In genomic region chr6:29723666-29724588, GRCh38 we compare ENCODE assay signal across 8 cellular contexts. TPM values are rescaled to one million over a fixed set of nuclear protein-coding genes. Genes with fewer than 3 reads are reported as not detected.
DNase-seq lines count a peak whose midpoint lies in the region; ATAC-seq and TF ChIP-seq lines count a peak whose summit lies in the region.

No MANE protein-coding gene starts in this region.

- peak overlapping the region; percentile 92 for H3K4me3 Mint-ChIP-seq in activated naive CD8-positive, alpha-beta T cell treated with anti-CD3 and anti-CD28 coated beads, Interleukin-2, amount 50 U/mL, for 24 hours

- H3K9ac ChIP-seq in BLaER1 treated with 17β-estradiol and CSF1 and Interleukin-3, amounts not matched to agents 10 nM and 100 nM: peak overlapping the region; percentile 73 to 82 (median 80)

- H3K27ac ChIP-seq in BLaER1 treated with 17β-estradiol and CSF1 and Interleukin-3, amounts not matched to agents 10 nM and 100 nM: peak overlapping the region; percentile 57 to 76 (median 70); a peak in 21 of 22 replicates
- peak overlapping the region; percentile 89 to 99 (median 97) for H3K27ac ChIP-seq in Peyer's patch
- H3K27ac ChIP-seq in iPS DF 6.9 (ENCODE audit: low read length): no peak overlapping the region

- peak overlapping the region; percentile 91 for H3K27ac Mint-ChIP-seq in activated naive CD8-positive, alpha-beta T cell treated with anti-CD3 and anti-CD28 coated beads, Interleukin-2, amount 50 U/mL, for 24 hours

- TF ChIP-seq CTCF in Peyer's patch (IDR thresholded peaks at IDR 0.05): no peak

- H3K36me3 Mint-ChIP-seq in activated naive CD8-positive, alpha-beta T cell treated with anti-CD3 and anti-CD28 coated beads, Interleukin-2, amount 50 U/mL, for 24 hours (ENCODE audit: low read depth): peaks cover 43% of the 10 kb centered on the region

- H3K9me3 Mint-ChIP-seq in activated naive CD8-positive, alpha-beta T cell treated with anti-CD3 and anti-CD28 coated beads, Interleukin-2, amount 50 U/mL, for 24 hours: no peaks in the 10 kb centered on the region

- H3K4me2 ChIP-seq in BLaER1 treated with 17β-estradiol and CSF1 and Interleukin-3, amounts not matched to agents 10 nM and 100 nM: peak overlapping the region; percentile 82 to 93 (median 91)

- no CpG with 5 or more reads among the region's 76 CpGs for WGBS in iPS DF 6.9 (ENCODE audit: insufficient coverage, insufficient read length)

- peaks cover 0 to 34% (median 13%) of the 10 kb centered on the region in 11 experiments; a peak in 14 of 22 replicates for H3K36me3 ChIP-seq in BLaER1 treated with 17β-estradiol and CSF1 and Interleukin-3, amounts not matched to agents 10 nM and 100 nM
- peaks cover 0 to 32% (median 0%) of the 10 kb centered on the region in 3 donors for H3K36me3 ChIP-seq in Peyer's patch
- no peaks in the 10 kb centered on the region for H3K36me3 ChIP-seq in iPS DF 6.9 (ENCODE audit: control insufficient read depth, insufficient read depth, low read length)

- H3K27me3 Mint-ChIP-seq in activated naive CD8-positive, alpha-beta T cell treated with anti-CD3 and anti-CD28 coated beads, Interleukin-2, amount 50 U/mL, for 24 hours: no peaks in the 10 kb centered on the region

- peaks cover 0 to 19% (median 5%) of the 10 kb centered on the region in 10 experiments; a peak in 9 of 20 replicates for H3K4me1 ChIP-seq in BLaER1 treated with 17β-estradiol and CSF1 and Interleukin-3, amounts not matched to agents 10 nM and 100 nM
- peaks cover 0 to 23% (median 15%) of the 10 kb centered on the region in 4 donors for H3K4me1 ChIP-seq in Peyer's patch
- H3K4me1 ChIP-seq in iPS DF 6.9 (ENCODE audit: control insufficient read depth, insufficient read depth, low read length): no peaks in the 10 kb centered on the region

- peak; percentile 40 for ATAC-seq in GM21528 (IDR thresholded peaks at IDR 0.05; ENCODE audit: low FRiP score, unreplicated experiment)
- peak; percentile 56 for ATAC-seq in activated naive CD8-positive, alpha-beta T cell treated with anti-CD3 and anti-CD28 coated beads, Interleukin-2, amount 50 U/mL, for 24 hours

- H4K20me1 ChIP-seq in BLaER1 treated with 17β-estradiol and CSF1 and Interleukin-3, amounts not matched to agents 10 nM and 100 nM: peaks cover 0 to 27% (median 16%) of the 10 kb centered on the region in 11 experiments; a peak in 10 of 22 replicates

- H3K4me3 ChIP-seq in BLaER1 treated with 17β-estradiol and CSF1 and Interleukin-3, amounts not matched to agents 10 nM and 100 nM: peak overlapping the region; percentile 66 to 83 (median 80)
- peak overlapping the region; percentile 63 to 100 (median 82) for H3K4me3 ChIP-seq in Peyer's patch
- H3K4me3 ChIP-seq in iPS DF 6.9 (ENCODE audit: low read length): peak overlapping the region; percentile 44

- H3K4me1 Mint-ChIP-seq in activated naive CD8-positive, alpha-beta T cell treated with anti-CD3 and anti-CD28 coated beads, Interleukin-2, amount 50 U/mL, for 24 hours: peaks cover 55% of the 10 kb centered on the region

- H3K9me3 ChIP-seq in BLaER1 treated with 17β-estradiol and CSF1 and Interleukin-3, amounts not matched to agents 10 nM and 100 nM (replicated peaks in 1 of 11): peaks cover 0 to 9% (median 0%) of the 10 kb centered on the region in 11 experiments; a peak in 1 of 22 replicates
- H3K9me3 ChIP-seq in Peyer's patch: no peaks in the 10 kb centered on the region
- no peaks in the 10 kb centered on the region for H3K9me3 ChIP-seq in iPS DF 6.9 (ENCODE audit: control insufficient read depth, insufficient read depth, low read length)

- DNase-seq in Peyer's patch (peak; percentile 71 to 87 (median 80)), iPS DF 6.9 (ENCODE audit: low read depth, low spot score) (no peak), HPDE6-E6E7 (ENCODE audit: extremely low spot score) (no peak), NCI-H2029 treated with DMSO at 0.1 percent for 48 hours (lab: John Stamatoyannopoulos, UW) (no peak)
- peak; percentile 80 for DNase-seq in activated naive CD8-positive, alpha-beta T cell treated with anti-CD3 and anti-CD28 coated beads, Interleukin-2, amount 50 U/mL, for 24 hours
- peak; percentile 85 for DNase-seq in stimulated activated CD4-positive, alpha-beta T cell treated with anti-CD3 and anti-CD28 coated beads, Interleukin-12 subunit alpha, Interleukin-12 subunit beta, amount 100 ng/mL, for 4 hours

- TF ChIP-seq POLR2A in Peyer's patch (IDR thresholded peaks at IDR 0.05): no peak

- H3K27me3 ChIP-seq in BLaER1 treated with 17β-estradiol and CSF1 and Interleukin-3, amounts not matched to agents 10 nM and 100 nM: peaks cover 16 to 44% (median 31%) of the 10 kb centered on the region in 11 experiments
- H3K27me3 ChIP-seq in Peyer's patch: no peaks in the 10 kb centered on the region
- H3K27me3 ChIP-seq in iPS DF 6.9 (ENCODE audit: control insufficient read depth, insufficient read depth, low read length): peaks cover 1% of the 10 kb centered on the region; the same call in 1 of the 2 replicates

RNA-seq across cellular contexts. Expression of gene HLA-F, which starts 0.7 kb away (rescaled TPM):
- total RNA-seq in Peyer's patch: 100 to 1,000 TPM; 213 to 359 (median 299) TPM

RNA-seq across cellular contexts. Expression of gene ZFP57, which starts 43.0 kb away (rescaled TPM):
- total RNA-seq in Peyer's patch: 1 to 10 TPM in 1 of 4 donors, not detected in 3; 1.6 TPM

Comparison
In these comparisons a context has a peak if more than half of its experiments do, and no peak if none do; other contexts are left out.
1. DNase-seq: peak in Peyer's patch (3 of 3), activated naive CD8-positive, alpha-beta T cell treated with anti-CD3 and anti-CD28 coated beads, Interleukin-2, amount 50 U/mL, for 24 hours (single experiment) and stimulated activated CD4-positive, alpha-beta T cell treated with anti-CD3 and anti-CD28 coated beads, Interleukin-12 subunit alpha, Interleukin-12 subunit beta, amount 100 ng/mL, for 4 hours (single experiment); none in iPS DF 6.9 (single experiment), HPDE6-E6E7 (single experiment) and NCI-H2029 treated with DMSO at 0.1 percent for 48 hours (single experiment).
2. Peak in every context shown above with its lines, with median percentiles within 50 percentile points of each other: H3K4me3 ChIP-seq.